Comparison of ENCODE assay signal across 1 cellular context in genomic region chr12:51722387-51722786, GRCh38.
TF ChIP-seq lines count a peak whose summit lies in the region.

No MANE protein-coding gene starts in this region.

TF ChIP-seq in WTC11, 78 proteins besides CTCF, POLR2A, EP300 and RAD21 (continued from another document):
- no peak for TF ChIP-seq E2F5 (CRISPR knock-in tag; IDR thresholded peaks at IDR 0.05)
- TF ChIP-seq PRRX2 (CRISPR knock-in tag; IDR thresholded peaks at IDR 0.05): no peak
- TF ChIP-seq NFE2L1 (CRISPR knock-in tag; IDR thresholded peaks at IDR 0.05): no peak
- TF ChIP-seq TEAD4 (CRISPR knock-in tag; IDR thresholded peaks at IDR 0.05): no peak
- no peak for TF ChIP-seq ZMAT4 (CRISPR knock-in tag; IDR thresholded peaks at IDR 0.05)
- TF ChIP-seq, protein P1, sequence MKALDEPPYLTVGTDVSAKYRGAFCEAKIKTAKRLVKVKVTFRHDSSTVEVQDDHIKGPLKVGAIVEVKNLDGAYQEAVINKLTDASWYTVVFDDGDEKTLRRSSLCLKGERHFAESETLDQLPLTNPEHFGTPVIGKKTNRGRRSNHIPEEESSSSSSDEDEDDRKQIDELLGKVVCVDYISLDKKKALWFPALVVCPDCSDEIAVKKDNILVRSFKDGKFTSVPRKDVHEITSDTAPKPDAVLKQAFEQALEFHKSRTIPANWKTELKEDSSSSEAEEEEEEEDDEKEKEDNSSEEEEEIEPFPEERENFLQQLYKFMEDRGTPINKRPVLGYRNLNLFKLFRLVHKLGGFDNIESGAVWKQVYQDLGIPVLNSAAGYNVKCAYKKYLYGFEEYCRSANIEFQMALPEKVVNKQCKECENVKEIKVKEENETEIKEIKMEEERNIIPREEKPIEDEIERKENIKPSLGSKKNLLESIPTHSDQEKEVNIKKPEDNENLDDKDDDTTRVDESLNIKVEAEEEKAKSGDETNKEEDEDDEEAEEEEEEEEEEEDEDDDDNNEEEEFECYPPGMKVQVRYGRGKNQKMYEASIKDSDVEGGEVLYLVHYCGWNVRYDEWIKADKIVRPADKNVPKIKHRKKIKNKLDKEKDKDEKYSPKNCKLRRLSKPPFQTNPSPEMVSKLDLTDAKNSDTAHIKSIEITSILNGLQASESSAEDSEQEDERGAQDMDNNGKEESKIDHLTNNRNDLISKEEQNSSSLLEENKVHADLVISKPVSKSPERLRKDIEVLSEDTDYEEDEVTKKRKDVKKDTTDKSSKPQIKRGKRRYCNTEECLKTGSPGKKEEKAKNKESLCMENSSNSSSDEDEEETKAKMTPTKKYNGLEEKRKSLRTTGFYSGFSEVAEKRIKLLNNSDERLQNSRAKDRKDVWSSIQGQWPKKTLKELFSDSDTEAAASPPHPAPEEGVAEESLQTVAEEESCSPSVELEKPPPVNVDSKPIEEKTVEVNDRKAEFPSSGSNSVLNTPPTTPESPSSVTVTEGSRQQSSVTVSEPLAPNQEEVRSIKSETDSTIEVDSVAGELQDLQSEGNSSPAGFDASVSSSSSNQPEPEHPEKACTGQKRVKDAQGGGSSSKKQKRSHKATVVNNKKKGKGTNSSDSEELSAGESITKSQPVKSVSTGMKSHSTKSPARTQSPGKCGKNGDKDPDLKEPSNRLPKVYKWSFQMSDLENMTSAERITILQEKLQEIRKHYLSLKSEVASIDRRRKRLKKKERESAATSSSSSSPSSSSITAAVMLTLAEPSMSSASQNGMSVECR (CRISPR knock-in tag; IDR thresholded peaks at IDR 0.05; ENCODE audit: borderline replicate concordance): no peak
- TF ChIP-seq TCF7 (CRISPR knock-in tag; IDR thresholded peaks at IDR 0.05; ENCODE audit: low read depth): no peak
- no peak for TF ChIP-seq ZNF396 (CRISPR knock-in tag; IDR thresholded peaks at IDR 0.05; ENCODE audit: borderline replicate concordance)
TF ChIP-seq in WTC11: peak in this region for 0.
